ENCODE assay signal across 8 cellular contexts in the genomic region with DNA sequence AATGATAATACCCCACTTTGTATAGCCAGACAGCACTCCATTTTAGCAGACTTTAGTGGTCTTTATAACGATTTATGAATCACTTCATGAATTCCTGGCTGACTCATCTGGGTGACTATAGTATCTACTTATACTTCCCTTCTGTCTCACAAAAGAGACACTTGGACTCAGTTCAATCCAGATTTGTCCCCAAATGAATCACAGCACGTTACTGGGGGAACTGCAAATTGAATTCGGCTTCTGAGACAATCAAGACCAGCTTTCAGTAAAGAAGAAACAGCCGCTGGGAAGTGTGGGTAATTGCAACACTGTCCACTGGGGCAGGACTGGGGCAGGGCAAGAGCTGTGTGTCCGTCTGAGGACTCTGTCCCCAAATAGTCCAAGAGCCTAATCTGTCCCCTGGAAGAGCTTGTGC.
DNase-seq lines count a peak whose midpoint lies in the region; ATAC-seq and TF ChIP-seq lines count a peak whose summit lies in the region.

No MANE protein-coding gene starts in this region.

- H3K4me3 ChIP-seq in skeletal muscle cell (ENCODE audit: low read depth, low read length): peak overlapping the region; percentile 2

- DNase-seq in GM04504 (ENCODE audit: low read depth) (peak; percentile 86), foreskin melanocyte (peak; percentile 82), skeletal muscle cell (ENCODE audit: low read depth) (peak; percentile 82), COR-L47 (lab: John Stamatoyannopoulos, UW) (no peak), NCI-H82 treated with DMSO at 0.1 percent for 48 hours (lab: John Stamatoyannopoulos, UW; ENCODE audit: unreplicated experiment) (no peak)

- ATAC-seq in SK-N-SH treated with all-trans-retinoic acid at 6 μM for 48 hours: peak; percentile 91
- ATAC-seq in HG03460 (IDR thresholded peaks at IDR 0.05; ENCODE audit: unreplicated experiment): no peak
- ATAC-seq in HG02970 (IDR thresholded peaks at IDR 0.05; ENCODE audit: low FRiP score, unreplicated experiment): no peak

TF ChIP-seq in SK-N-SH treated with all-trans-retinoic acid at 6 μM for 48 hours, 23 proteins besides CTCF, POLR2A, EP300 and RAD21:
- TF ChIP-seq TCF4 (CRISPR knock-in tag; IDR thresholded peaks at IDR 0.05; ENCODE audit: borderline replicate concordance) (peak; percentile 32; the same call in 1 of the 2 replicates), ZFP3 (CRISPR knock-in tag; IDR thresholded peaks at IDR 0.05) (0 out of 2 replicates have a peak, but pooled peaks have one; percentile 26), OSR1 (CRISPR knock-in tag; IDR thresholded peaks at IDR 0.05) (no peak), ESRRG (CRISPR knock-in tag; IDR thresholded peaks at IDR 0.05) (no peak), SNAI2 (CRISPR knock-in tag; IDR thresholded peaks at IDR 0.05) (0 out of 2 replicates have a peak, but pooled peaks have one; percentile 33), ZC3H10 (CRISPR knock-in tag; IDR thresholded peaks at IDR 0.05) (no peak), CSDC2 (CRISPR knock-in tag; IDR thresholded peaks at IDR 0.05) (no peak), BACH2 (CRISPR knock-in tag; IDR thresholded peaks at IDR 0.05; ENCODE audit: borderline replicate concordance) (no peak), ZNF70 (CRISPR knock-in tag; IDR thresholded peaks at IDR 0.05) (no peak), ISL1 (CRISPR knock-in tag; IDR thresholded peaks at IDR 0.05) (peak; percentile 92), ZNF8 (CRISPR knock-in tag; IDR thresholded peaks at IDR 0.05) (no peak), ZNF565 (CRISPR knock-in tag; conservative IDR thresholded peaks at IDR 0.05; ENCODE audit: low read depth) (no peak), RARB (CRISPR knock-in tag; IDR thresholded peaks at IDR 0.05) (no peak)
- TF ChIP-seq, protein P1, sequence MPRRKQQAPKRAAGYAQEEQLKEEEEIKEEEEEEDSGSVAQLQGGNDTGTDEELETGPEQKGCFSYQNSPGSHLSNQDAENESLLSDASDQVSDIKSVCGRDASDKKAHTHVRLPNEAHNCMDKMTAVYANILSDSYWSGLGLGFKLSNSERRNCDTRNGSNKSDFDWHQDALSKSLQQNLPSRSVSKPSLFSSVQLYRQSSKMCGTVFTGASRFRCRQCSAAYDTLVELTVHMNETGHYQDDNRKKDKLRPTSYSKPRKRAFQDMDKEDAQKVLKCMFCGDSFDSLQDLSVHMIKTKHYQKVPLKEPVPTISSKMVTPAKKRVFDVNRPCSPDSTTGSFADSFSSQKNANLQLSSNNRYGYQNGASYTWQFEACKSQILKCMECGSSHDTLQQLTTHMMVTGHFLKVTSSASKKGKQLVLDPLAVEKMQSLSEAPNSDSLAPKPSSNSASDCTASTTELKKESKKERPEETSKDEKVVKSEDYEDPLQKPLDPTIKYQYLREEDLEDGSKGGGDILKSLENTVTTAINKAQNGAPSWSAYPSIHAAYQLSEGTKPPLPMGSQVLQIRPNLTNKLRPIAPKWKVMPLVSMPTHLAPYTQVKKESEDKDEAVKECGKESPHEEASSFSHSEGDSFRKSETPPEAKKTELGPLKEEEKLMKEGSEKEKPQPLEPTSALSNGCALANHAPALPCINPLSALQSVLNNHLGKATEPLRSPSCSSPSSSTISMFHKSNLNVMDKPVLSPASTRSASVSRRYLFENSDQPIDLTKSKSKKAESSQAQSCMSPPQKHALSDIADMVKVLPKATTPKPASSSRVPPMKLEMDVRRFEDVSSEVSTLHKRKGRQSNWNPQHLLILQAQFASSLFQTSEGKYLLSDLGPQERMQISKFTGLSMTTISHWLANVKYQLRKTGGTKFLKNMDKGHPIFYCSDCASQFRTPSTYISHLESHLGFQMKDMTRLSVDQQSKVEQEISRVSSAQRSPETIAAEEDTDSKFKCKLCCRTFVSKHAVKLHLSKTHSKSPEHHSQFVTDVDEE (CRISPR knock-in tag; IDR thresholded peaks at IDR 0.05): no peak
- TF ChIP-seq, protein P2, sequence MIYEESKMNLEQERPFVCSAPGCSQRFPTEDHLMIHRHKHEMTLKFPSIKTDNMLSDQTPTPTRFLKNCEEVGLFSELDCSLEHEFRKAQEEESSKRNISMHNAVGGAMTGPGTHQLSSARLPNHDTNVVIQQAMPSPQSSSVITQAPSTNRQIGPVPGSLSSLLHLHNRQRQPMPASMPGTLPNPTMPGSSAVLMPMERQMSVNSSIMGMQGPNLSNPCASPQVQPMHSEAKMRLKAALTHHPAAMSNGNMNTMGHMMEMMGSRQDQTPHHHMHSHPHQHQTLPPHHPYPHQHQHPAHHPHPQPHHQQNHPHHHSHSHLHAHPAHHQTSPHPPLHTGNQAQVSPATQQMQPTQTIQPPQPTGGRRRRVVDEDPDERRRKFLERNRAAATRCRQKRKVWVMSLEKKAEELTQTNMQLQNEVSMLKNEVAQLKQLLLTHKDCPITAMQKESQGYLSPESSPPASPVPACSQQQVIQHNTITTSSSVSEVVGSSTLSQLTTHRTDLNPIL (CRISPR knock-in tag; IDR thresholded peaks at IDR 0.05; ENCODE audit: low read depth): peak; percentile 62; the same call in 1 of the 2 replicates
- TF ChIP-seq, protein P3, sequence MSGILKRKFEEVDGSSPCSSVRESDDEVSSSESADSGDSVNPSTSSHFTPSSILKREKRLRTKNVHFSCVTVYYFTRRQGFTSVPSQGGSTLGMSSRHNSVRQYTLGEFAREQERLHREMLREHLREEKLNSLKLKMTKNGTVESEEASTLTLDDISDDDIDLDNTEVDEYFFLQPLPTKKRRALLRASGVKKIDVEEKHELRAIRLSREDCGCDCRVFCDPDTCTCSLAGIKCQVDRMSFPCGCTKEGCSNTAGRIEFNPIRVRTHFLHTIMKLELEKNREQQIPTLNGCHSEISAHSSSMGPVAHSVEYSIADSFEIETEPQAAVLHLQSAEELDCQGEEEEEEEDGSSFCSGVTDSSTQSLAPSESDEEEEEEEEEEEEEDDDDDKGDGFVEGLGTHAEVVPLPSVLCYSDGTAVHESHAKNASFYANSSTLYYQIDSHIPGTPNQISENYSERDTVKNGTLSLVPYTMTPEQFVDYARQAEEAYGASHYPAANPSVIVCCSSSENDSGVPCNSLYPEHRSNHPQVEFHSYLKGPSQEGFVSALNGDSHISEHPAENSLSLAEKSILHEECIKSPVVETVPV (CRISPR knock-in tag; IDR thresholded peaks at IDR 0.05): no peak
- TF ChIP-seq, protein P4, sequence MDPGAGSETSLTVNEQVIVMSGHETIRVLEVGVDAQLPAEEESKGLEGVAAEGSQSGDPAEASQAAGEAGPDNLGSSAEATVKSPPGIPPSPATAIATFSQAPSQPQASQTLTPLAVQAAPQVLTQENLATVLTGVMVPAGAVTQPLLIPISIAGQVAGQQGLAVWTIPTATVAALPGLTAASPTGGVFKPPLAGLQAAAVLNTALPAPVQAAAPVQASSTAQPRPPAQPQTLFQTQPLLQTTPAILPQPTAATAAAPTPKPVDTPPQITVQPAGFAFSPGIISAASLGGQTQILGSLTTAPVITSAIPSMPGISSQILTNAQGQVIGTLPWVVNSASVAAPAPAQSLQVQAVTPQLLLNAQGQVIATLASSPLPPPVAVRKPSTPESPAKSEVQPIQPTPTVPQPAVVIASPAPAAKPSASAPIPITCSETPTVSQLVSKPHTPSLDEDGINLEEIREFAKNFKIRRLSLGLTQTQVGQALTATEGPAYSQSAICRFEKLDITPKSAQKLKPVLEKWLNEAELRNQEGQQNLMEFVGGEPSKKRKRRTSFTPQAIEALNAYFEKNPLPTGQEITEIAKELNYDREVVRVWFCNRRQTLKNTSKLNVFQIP (CRISPR knock-in tag; IDR thresholded peaks at IDR 0.05; ENCODE audit: borderline replicate concordance, low read depth): no peak
- TF ChIP-seq, protein P5, sequence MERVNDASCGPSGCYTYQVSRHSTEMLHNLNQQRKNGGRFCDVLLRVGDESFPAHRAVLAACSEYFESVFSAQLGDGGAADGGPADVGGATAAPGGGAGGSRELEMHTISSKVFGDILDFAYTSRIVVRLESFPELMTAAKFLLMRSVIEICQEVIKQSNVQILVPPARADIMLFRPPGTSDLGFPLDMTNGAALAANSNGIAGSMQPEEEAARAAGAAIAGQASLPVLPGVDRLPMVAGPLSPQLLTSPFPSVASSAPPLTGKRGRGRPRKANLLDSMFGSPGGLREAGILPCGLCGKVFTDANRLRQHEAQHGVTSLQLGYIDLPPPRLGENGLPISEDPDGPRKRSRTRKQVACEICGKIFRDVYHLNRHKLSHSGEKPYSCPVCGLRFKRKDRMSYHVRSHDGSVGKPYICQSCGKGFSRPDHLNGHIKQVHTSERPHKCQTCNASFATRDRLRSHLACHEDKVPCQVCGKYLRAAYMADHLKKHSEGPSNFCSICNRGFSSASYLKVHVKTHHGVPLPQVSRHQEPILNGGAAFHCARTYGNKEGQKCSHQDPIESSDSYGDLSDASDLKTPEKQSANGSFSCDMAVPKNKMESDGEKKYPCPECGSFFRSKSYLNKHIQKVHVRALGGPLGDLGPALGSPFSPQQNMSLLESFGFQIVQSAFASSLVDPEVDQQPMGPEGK (CRISPR knock-in tag; IDR thresholded peaks at IDR 0.05; ENCODE audit: borderline replicate concordance): no peak

Comparison
In these comparisons a context has a peak if more than half of its experiments do, and no peak if none do; other contexts are left out.
1. DNase-seq: peak in GM04504 (single experiment), foreskin melanocyte (single experiment) and skeletal muscle cell (single experiment); none in COR-L47 (single experiment) and NCI-H82 treated with DMSO at 0.1 percent for 48 hours (single experiment).